ENCODE assay signal across 15 cellular contexts in the genomic region with DNA sequence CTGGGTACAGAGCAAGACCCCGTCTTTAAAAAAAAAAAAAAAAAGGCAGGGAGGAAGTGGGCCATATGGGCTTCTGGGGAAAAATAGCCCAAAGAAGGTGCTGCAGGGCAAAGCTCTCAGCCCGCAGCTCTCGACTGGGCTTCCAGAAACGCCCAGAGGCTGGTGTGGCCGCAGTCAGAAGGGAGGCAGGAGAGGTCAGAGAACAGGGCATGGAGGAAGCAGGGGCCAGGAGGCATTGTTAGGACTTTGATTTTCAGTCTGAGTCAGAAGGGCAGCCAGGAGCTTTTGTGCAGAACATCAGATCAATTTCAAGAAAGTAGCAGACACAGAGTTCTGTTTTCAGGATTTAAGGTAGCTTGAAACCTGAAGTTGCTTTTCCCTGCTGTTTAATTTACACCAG. TPM values are rescaled to one million over a fixed set of nuclear protein-coding genes. Genes with fewer than 3 reads are reported as not detected.
A peak's percentile ranks its signal among the peaks of the same experiment; 100 is the strongest.
DNase-seq lines count a peak whose midpoint lies in the region; ATAC-seq and TF ChIP-seq lines count a peak whose summit lies in the region.
"Had no signal": no experiment of that assay in that cellular context is flagged by ENCODE, and none has a peak within 500 bp of the region (broad histone marks: within the 10 kb centered on the region; RNA-seq: fewer than 3 reads in every experiment).

No MANE protein-coding gene starts in this region.

- H3K27me3 Mint-ChIP-seq in T-helper 17 cell = peaks cover 5% of the 10 kb centered on the region
- H3K27me3 Mint-ChIP-seq: activated CD4-positive, alpha-beta T cell treated with anti-CD3 and anti-CD28 coated beads, Interleukin-2, amount 10 ng/mL, durations not matched to agents 24 days and 14 days; naive B cell had no signal

- no peaks in the 10 kb centered on the region for H3K36me3 Mint-ChIP-seq in stimulated activated effector memory CD8-positive, alpha-beta T cell treated with anti-CD3 and anti-CD28 coated beads, Interleukin-12 subunit alpha, Interleukin-12 subunit beta, amount 100 ng/mL, for 72 hours
- no peaks in the 10 kb centered on the region for H3K36me3 Mint-ChIP-seq in T-helper 17 cell (ENCODE audit: low read depth)
- H3K36me3 Mint-ChIP-seq: CD8-positive, alpha-beta T cell had no signal

- H3K4me3 Mint-ChIP-seq in stimulated activated effector memory CD8-positive, alpha-beta T cell treated with anti-CD3 and anti-CD28 coated beads, Interleukin-12 subunit alpha, Interleukin-12 subunit beta, amount 100 ng/mL, for 72 hours = no peak overlapping the region
- no peak overlapping the region for H3K4me3 Mint-ChIP-seq in T-helper 17 cell
- H3K4me3 Mint-ChIP-seq: activated CD4-positive, alpha-beta T cell treated with anti-CD3 and anti-CD28 coated beads, Interleukin-2, amount 10 ng/mL, durations not matched to agents 24 days and 14 days; CD8-positive, alpha-beta T cell; naive B cell had no signal

- DNase-seq in NOMO-1 treated with DMSO at 0.1 percent for 48 hours (lab: John Stamatoyannopoulos, UW; ENCODE audit: unreplicated experiment) (peak; percentile 17), NOMO-1 treated with dmso at 0.1 percent for 144 hours (lab: John Stamatoyannopoulos, UW; ENCODE audit: unreplicated experiment) (no peak), left colon (no peak), T-helper 17 cell (no peak)
- no peak for DNase-seq in stimulated activated effector memory CD8-positive, alpha-beta T cell treated with anti-CD3 and anti-CD28 coated beads, Interleukin-12 subunit alpha, Interleukin-12 subunit beta, amount 100 ng/mL, for 72 hours (ENCODE audit: low spot score in 2 of 2)
- no peak for DNase-seq in effector CD4-positive, alpha-beta T cell
- DNase-seq: activated CD4-positive, alpha-beta T cell treated with anti-CD3 and anti-CD28 coated beads, Interleukin-2, amount 10 ng/mL, durations not matched to agents 24 days and 14 days; CD8-positive, alpha-beta T cell; naive B cell; NCI-H1436; NCI-H524 treated with DMSO at 0.1 percent for 48 hours; right cardiac atrium; stimulated activated CD4-positive, alpha-beta T cell treated with anti-CD3 and anti-CD28 coated beads, Interleukin-4, amount 100 ng/mL, for 4 hours had no signal

- H3K27ac Mint-ChIP-seq in stimulated activated effector memory CD8-positive, alpha-beta T cell treated with anti-CD3 and anti-CD28 coated beads, Interleukin-12 subunit alpha, Interleukin-12 subunit beta, amount 100 ng/mL, for 72 hours = peak overlapping the region; percentile 43
- H3K27ac Mint-ChIP-seq in T-helper 17 cell = no peak overlapping the region
- H3K27ac Mint-ChIP-seq: activated CD4-positive, alpha-beta T cell treated with anti-CD3 and anti-CD28 coated beads, Interleukin-2, amount 10 ng/mL, durations not matched to agents 24 days and 14 days; CD8-positive, alpha-beta T cell had no signal

- no peaks in the 10 kb centered on the region for H3K9me3 Mint-ChIP-seq in stimulated activated effector memory CD8-positive, alpha-beta T cell treated with anti-CD3 and anti-CD28 coated beads, Interleukin-12 subunit alpha, Interleukin-12 subunit beta, amount 100 ng/mL, for 72 hours
- H3K9me3 Mint-ChIP-seq: activated CD4-positive, alpha-beta T cell treated with anti-CD3 and anti-CD28 coated beads, Interleukin-2, amount 10 ng/mL, durations not matched to agents 24 days and 14 days; CD8-positive, alpha-beta T cell had no signal

- H3K4me1 Mint-ChIP-seq in stimulated activated effector memory CD8-positive, alpha-beta T cell treated with anti-CD3 and anti-CD28 coated beads, Interleukin-12 subunit alpha, Interleukin-12 subunit beta, amount 100 ng/mL, for 72 hours = no peaks in the 10 kb centered on the region
- H3K4me1 Mint-ChIP-seq in T-helper 17 cell = peaks cover 2% of the 10 kb centered on the region
- H3K4me1 Mint-ChIP-seq: activated CD4-positive, alpha-beta T cell treated with anti-CD3 and anti-CD28 coated beads, Interleukin-2, amount 10 ng/mL, durations not matched to agents 24 days and 14 days; naive B cell had no signal

- TF ChIP-seq POLR2A in GM18505 (IDR thresholded peaks at IDR 0.05; ENCODE audit: borderline replicate concordance, extremely low read depth, insufficient read depth, insufficient read length) = no peak

- ATAC-seq in SK-N-SH treated with all-trans-retinoic acid at 6 μM for 48 hours (peak; percentile 47), left colon (peak; percentile 59), GM18505 (IDR thresholded peaks at IDR 0.05; ENCODE audit: unreplicated experiment) (no peak), T-helper 17 cell (no peak)
- ATAC-seq in stimulated activated effector memory CD8-positive, alpha-beta T cell treated with anti-CD3 and anti-CD28 coated beads, Interleukin-12 subunit alpha, Interleukin-12 subunit beta, amount 100 ng/mL, for 72 hours = no peak
- ATAC-seq: CD8-positive, alpha-beta T cell had no signal

- no peaks in the 10 kb centered on the region for H3K9me3 ChIP-seq in T-helper 17 cell (ENCODE audit: control insufficient read depth, low read length, poor library complexity, severe bottlenecking)

- intact Hi-C loops in left colon (cut with DNase I, micrococcal nuclease) = no loop called here

TF ChIP-seq in SK-N-SH treated with all-trans-retinoic acid at 6 μM for 48 hours, 23 proteins besides CTCF, POLR2A, EP300 and RAD21:
- TF ChIP-seq, protein P1, sequence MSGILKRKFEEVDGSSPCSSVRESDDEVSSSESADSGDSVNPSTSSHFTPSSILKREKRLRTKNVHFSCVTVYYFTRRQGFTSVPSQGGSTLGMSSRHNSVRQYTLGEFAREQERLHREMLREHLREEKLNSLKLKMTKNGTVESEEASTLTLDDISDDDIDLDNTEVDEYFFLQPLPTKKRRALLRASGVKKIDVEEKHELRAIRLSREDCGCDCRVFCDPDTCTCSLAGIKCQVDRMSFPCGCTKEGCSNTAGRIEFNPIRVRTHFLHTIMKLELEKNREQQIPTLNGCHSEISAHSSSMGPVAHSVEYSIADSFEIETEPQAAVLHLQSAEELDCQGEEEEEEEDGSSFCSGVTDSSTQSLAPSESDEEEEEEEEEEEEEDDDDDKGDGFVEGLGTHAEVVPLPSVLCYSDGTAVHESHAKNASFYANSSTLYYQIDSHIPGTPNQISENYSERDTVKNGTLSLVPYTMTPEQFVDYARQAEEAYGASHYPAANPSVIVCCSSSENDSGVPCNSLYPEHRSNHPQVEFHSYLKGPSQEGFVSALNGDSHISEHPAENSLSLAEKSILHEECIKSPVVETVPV (CRISPR knock-in tag; IDR thresholded peaks at IDR 0.05) = no peak
- TF ChIP-seq, protein P2, sequence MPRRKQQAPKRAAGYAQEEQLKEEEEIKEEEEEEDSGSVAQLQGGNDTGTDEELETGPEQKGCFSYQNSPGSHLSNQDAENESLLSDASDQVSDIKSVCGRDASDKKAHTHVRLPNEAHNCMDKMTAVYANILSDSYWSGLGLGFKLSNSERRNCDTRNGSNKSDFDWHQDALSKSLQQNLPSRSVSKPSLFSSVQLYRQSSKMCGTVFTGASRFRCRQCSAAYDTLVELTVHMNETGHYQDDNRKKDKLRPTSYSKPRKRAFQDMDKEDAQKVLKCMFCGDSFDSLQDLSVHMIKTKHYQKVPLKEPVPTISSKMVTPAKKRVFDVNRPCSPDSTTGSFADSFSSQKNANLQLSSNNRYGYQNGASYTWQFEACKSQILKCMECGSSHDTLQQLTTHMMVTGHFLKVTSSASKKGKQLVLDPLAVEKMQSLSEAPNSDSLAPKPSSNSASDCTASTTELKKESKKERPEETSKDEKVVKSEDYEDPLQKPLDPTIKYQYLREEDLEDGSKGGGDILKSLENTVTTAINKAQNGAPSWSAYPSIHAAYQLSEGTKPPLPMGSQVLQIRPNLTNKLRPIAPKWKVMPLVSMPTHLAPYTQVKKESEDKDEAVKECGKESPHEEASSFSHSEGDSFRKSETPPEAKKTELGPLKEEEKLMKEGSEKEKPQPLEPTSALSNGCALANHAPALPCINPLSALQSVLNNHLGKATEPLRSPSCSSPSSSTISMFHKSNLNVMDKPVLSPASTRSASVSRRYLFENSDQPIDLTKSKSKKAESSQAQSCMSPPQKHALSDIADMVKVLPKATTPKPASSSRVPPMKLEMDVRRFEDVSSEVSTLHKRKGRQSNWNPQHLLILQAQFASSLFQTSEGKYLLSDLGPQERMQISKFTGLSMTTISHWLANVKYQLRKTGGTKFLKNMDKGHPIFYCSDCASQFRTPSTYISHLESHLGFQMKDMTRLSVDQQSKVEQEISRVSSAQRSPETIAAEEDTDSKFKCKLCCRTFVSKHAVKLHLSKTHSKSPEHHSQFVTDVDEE (CRISPR knock-in tag; IDR thresholded peaks at IDR 0.05) = no peak
- TF ChIP-seq ZNF8 (CRISPR knock-in tag; IDR thresholded peaks at IDR 0.05) (no peak), ISL1 (CRISPR knock-in tag; IDR thresholded peaks at IDR 0.05) (no peak), RARB (CRISPR knock-in tag; IDR thresholded peaks at IDR 0.05) (no peak), PPARA (CRISPR knock-in tag; IDR thresholded peaks at IDR 0.05; ENCODE audit: borderline replicate concordance) (no peak), ZFP30 (CRISPR knock-in tag; IDR thresholded peaks at IDR 0.05) (no peak), CSDC2 (CRISPR knock-in tag; IDR thresholded peaks at IDR 0.05) (no peak)

RNA-seq across cellular contexts. Expression of a gene that starts 35.3 kb away (rescaled TPM):
- total RNA-seq in left colon = 10 to 100 TPM; 12.8 to 13.2 TPM
- 10 to 100 TPM; 23.1 to 25.8 TPM for total RNA-seq in T-helper 17 cell

RNA-seq across cellular contexts. Expression of a gene that starts 41.0 kb away (rescaled TPM):
- total RNA-seq in left colon = 10 to 100 TPM in 1 of 2 donors, 1 to 10 TPM in 1; 8.2 to 10.1 TPM
- total RNA-seq in T-helper 17 cell = 1 to 10 TPM; 6.0 to 6.2 TPM

Comparison
In these comparisons a context has a peak if more than half of its experiments do, and no peak if none do; other contexts are left out.
1. ATAC-seq: peak in SK-N-SH treated with all-trans-retinoic acid at 6 μM for 48 hours (single experiment) and left colon (single experiment); none in stimulated activated effector memory CD8-positive, alpha-beta T cell treated with anti-CD3 and anti-CD28 coated beads, Interleukin-12 subunit alpha, Interleukin-12 subunit beta, amount 100 ng/mL, for 72 hours (single experiment), GM18505 (single experiment) and T-helper 17 cell (single experiment).